ENCODE assay signal across 18 cellular contexts in the genomic region with DNA sequence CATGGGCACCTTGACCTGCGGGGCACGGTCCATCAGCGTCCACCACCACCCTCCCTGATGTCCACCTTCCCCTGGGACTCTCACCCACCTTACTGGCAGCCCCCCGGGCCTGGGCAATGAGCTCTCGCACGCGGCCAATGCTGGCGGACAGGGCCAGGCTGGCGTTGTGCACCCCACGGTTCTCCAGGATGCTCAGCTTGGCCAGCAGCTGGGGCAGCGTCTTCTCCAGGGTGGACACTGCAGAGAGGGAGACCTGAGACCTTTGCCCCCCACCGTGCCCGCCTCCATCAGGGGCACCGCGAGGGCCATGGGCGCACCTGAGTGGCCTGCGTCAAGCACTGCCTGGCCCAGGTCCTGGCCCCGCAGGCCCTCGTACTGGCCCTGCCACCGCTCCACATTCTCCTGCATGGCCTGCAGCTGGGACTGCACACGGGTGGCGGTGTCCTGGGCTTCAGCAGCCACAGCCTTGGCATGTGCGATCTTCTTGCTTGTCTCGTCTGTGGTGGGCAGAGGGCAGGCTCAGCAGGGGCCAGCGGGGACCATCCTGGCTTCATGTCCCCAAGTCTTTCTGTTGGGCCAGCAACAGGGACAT. TPM values are rescaled to one million over a fixed set of nuclear protein-coding genes. Genes with fewer than 3 reads are reported as not detected.
DNase-seq lines count a peak whose midpoint lies in the region; ATAC-seq, FAIRE-seq and TF ChIP-seq lines count a peak whose summit lies in the region.
"Had no signal": no experiment of that assay in that cellular context is flagged by ENCODE, and none has a peak within 500 bp of the region (broad histone marks: within the 10 kb centered on the region; RNA-seq: fewer than 3 reads in every experiment).

No MANE protein-coding gene starts in this region.

- intact Hi-C loops in Caco-2 (cut with micrococcal nuclease; ENCODE audit: unreplicated experiment) = no loop called here
- intact Hi-C loops in pancreas (cut with DNase I) = no loop called here

- H3K27ac Mint-ChIP-seq in Caco-2 (ENCODE audit: unreplicated experiment) = peak overlapping the region; percentile 71

- CTCF ChIA-PET in Caco-2 (lab: Charles Lee) (interaction anchor here (0.7 to 1.1 kb wide), 2 partner anchors 13 to 67 kb away, joined by 3 to 5 read pairs; no protein-coding TSS in a partner anchor), RWPE1 (lab: Yijun Ruan, JAX) (interaction anchor here (0.9 to 3.1 kb wide), 2 partner anchors 9 to 50 kb away, joined by 3 to 14 read pairs; no protein-coding TSS in a partner anchor), HEK293T (lab: Yijun Ruan, JAX) (no interaction called here)

- H3K4me3 Mint-ChIP-seq in Caco-2 (ENCODE audit: unreplicated experiment) = no peak overlapping the region
- H3K4me3 Mint-ChIP-seq: CD14-positive monocyte; CD4-positive, alpha-beta memory T cell had no signal

- no peaks in the 10 kb centered on the region for H3K4me1 ChIP-seq in Caco-2
- no peaks in the 10 kb centered on the region for H3K4me1 ChIP-seq in pancreas
- H3K4me1 ChIP-seq: BLaER1, HAP-1 had no signal

- H3K9me3 Mint-ChIP-seq in Caco-2 (ENCODE audit: unreplicated experiment) = no peaks in the 10 kb centered on the region
- H3K9me3 Mint-ChIP-seq: CD4-positive, alpha-beta memory T cell had no signal

- BruUV-seq in Caco-2 (replicated peaks; lab: Mats Ljungman, UMichigan) = no TSS peak

- TF ChIP-seq CTCF in Caco-2 (IDR thresholded peaks at IDR 0.05; ENCODE audit: insufficient read depth in 1 of 2, low read depth in 1 of 2, low read length in 1 of 2, severe bottlenecking in 1 of 2, unreplicated experiment in 1 of 2) = no peak
- TF ChIP-seq CTCF in RWPE1 (conservative IDR thresholded peaks at IDR 0.05; ENCODE audit: low read depth) = no peak
- no peak for TF ChIP-seq CTCF in pancreas (IDR thresholded peaks at IDR 0.05)

- POLR2A ChIA-PET in Caco-2 (lab: Charles Lee) (no interaction called here), RWPE1 (lab: Yijun Ruan, JAX; ENCODE audit: low non-redundant PET) (interaction anchor here (0.9 kb wide), 1 partner anchor 56 kb away, joined by 3 read pairs; no protein-coding TSS in a partner anchor), HEK293T (lab: Yijun Ruan, JAX) (no interaction called here)

- H3K4me3 ChIP-seq in Caco-2 (ENCODE audit: low read depth, low read length) (no peak overlapping the region), pancreas (no peak overlapping the region)
- H3K4me3 ChIP-seq: A549, BLaER1, GM12878, HAP-1 had no signal

- WGBS in pancreas, 2 donors = 93 to 94% methylated on average over 25 of the region's 25 CpGs

- H3K36me3 ChIP-seq in Caco-2 (ENCODE audit: control insufficient read depth, insufficient read depth, low read length) (peaks cover 46% of the 10 kb centered on the region), pancreas (peaks cover 4 to 57% (median 5%) of the 10 kb centered on the region in 3 donors)

- no peak for ATAC-seq in pancreas
- ATAC-seq: A549, GM12878 had no signal

- DNase-seq in Caco-2 = no peak
- DNase-seq in HCEC 1CT = peak; percentile 0
- DNase-seq in RWPE1 (ENCODE audit: low spot score) = no peak
- DNase-seq in HEK293T (ENCODE audit: extremely low spot score) = no peak
- no peak for DNase-seq in pancreas
- DNase-seq in KG1 (lab: John Stamatoyannopoulos, UW) = no peak
- DNase-seq: AML-193, DMS 273 treated with DMSO at 0.1 percent for 48 hours, DMS53, DND-41, EL had no signal

- H3K27ac ChIP-seq in RWPE1 = peak overlapping the region; percentile 87
- no peak overlapping the region for H3K27ac ChIP-seq in pancreas
- H3K27ac ChIP-seq: BLaER1, KMS-11 had no signal

- no peaks in the 10 kb centered on the region for H3K27me3 ChIP-seq in Caco-2 (replicated peaks; ENCODE audit: control insufficient read depth, insufficient read depth, low read length)
- H3K27me3 ChIP-seq in pancreas = no peaks in the 10 kb centered on the region
- H3K27me3 ChIP-seq: BLaER1 had no signal

- no peaks in the 10 kb centered on the region for H3K4me1 Mint-ChIP-seq in Caco-2 (ENCODE audit: low read depth, unreplicated experiment)
- H3K4me1 Mint-ChIP-seq: CD14-positive monocyte; CD4-positive, alpha-beta memory T cell had no signal

- H3K9me3 ChIP-seq in Caco-2 (peaks cover 15% of the 10 kb centered on the region), pancreas (no peaks in the 10 kb centered on the region)
- H3K9me3 ChIP-seq: BLaER1, HAP-1 had no signal

- H3K27me3 Mint-ChIP-seq in Caco-2 (ENCODE audit: insufficient read depth, unreplicated experiment) = no peaks in the 10 kb centered on the region
- H3K27me3 Mint-ChIP-seq: CD4-positive, alpha-beta memory T cell had no signal

- no peak for FAIRE-seq in pancreas (lab: Jason Lieb, UNC)
- FAIRE-seq: A549, GM12878 had no signal

- peaks cover 100% of the 10 kb centered on the region for H3K36me3 Mint-ChIP-seq in Caco-2 (ENCODE audit: insufficient read depth, unreplicated experiment)
- H3K36me3 Mint-ChIP-seq: CD4-positive, alpha-beta memory T cell had no signal

TF ChIP-seq in HEK293T, 16 proteins besides CTCF, POLR2A, EP300 and RAD21:
- no peak for TF ChIP-seq HDGF (IDR thresholded peaks at IDR 0.05; ENCODE audit: borderline replicate concordance)
- TF ChIP-seq CTBP1 (IDR thresholded peaks at IDR 0.05; ENCODE audit: borderline replicate concordance) = no peak
- TF ChIP-seq SP1 (IDR thresholded peaks at IDR 0.05) = no peak
- no peak for TF ChIP-seq BHLHE40 (IDR thresholded peaks at IDR 0.05; ENCODE audit: borderline replicate concordance)
- TF ChIP-seq SUZ12 (IDR thresholded peaks at IDR 0.05) = no peak
- TF ChIP-seq, protein P1, sequence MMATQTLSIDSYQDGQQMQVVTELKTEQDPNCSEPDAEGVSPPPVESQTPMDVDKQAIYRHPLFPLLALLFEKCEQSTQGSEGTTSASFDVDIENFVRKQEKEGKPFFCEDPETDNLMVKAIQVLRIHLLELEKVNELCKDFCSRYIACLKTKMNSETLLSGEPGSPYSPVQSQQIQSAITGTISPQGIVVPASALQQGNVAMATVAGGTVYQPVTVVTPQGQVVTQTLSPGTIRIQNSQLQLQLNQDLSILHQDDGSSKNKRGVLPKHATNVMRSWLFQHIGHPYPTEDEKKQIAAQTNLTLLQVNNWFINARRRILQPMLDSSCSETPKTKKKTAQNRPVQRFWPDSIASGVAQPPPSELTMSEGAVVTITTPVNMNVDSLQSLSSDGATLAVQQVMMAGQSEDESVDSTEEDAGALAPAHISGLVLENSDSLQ (IDR thresholded peaks at IDR 0.05) = no peak
- TF ChIP-seq FOXA1 (IDR thresholded peaks at IDR 0.05) = no peak
- no peak for TF ChIP-seq ELF4 (IDR thresholded peaks at IDR 0.05)

RNA-seq across cellular contexts. Expression of a gene that starts 12.0 kb away (rescaled TPM):
- total RNA-seq in Caco-2 (2022) = 261 and 263 TPM in 2 replicates
- 10 to 100 TPM; 33.3 to 76.0 (median 36.5) TPM for total RNA-seq in pancreas
- 10 to 100 TPM; 61.9 to 74.8 TPM for polyA plus RNA-seq in pancreas

RNA-seq across cellular contexts. Expression of a gene that starts 52.3 kb away (rescaled TPM):
- 1,050 and 1,125 TPM in 2 replicates for total RNA-seq in Caco-2 (2022)
- 10 to 100 TPM; 43.6 to 89.5 (median 59.4) TPM for total RNA-seq in pancreas
- polyA plus RNA-seq in pancreas = 100 to 1,000 TPM; 259 to 344 TPM
- polyA plus RNA-seq: CD14-positive monocyte; CD4-positive, alpha-beta memory T cell had no signal

Comparison
In these comparisons a context has a peak if more than half of its experiments do, and no peak if none do; other contexts are left out.
1. RNA of a gene that starts 52.3 kb away (total RNA-seq): 1,050 to 1,125 TPM in Caco-2; 43.6 to 89.5 TPM in pancreas; every median in the first group is over 10 times any median in the second.